Comparison of ENCODE assay signal across 8 cellular contexts in the genomic region with DNA sequence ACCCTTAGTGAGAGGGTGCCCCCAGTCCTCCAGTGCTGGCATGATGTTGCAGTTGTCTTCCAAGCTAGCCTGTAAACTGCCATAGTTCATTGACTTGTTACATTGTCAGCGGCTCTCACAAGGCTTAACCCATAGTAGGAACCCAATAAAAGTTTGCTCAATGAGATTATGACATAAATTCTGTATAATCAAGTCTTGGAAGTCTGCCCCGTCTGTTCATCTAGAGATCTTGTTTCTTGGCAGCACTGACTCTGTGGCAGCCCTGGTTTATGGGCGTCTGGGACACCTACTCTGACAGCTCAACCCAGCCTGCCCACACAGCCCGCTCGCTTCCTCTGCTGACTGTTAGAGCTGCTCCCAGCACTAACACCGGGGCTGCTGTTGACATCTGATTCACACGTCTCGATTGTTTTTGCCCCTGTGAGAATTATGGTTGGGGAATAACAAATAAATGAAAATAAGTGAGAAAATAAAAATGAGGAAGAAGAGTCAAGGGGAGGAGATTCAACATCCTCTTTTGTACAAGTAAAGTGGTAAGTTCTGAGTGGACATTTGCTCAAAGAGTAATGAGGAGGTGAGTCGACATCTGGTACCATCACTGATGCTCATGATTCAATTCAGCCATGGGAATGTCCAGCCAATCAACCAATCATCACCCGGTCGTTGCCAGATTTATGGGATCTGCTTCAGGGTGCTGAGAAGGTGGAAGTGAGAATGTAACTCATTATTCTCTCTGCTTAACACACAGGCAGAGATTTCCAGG.
DNase-seq lines count a peak whose midpoint lies in the region; ATAC-seq and TF ChIP-seq lines count a peak whose summit lies in the region.

No MANE protein-coding gene starts in this region.

- no peak for TF ChIP-seq POLR2A in GM18505 (IDR thresholded peaks at IDR 0.05; ENCODE audit: borderline replicate concordance, extremely low read depth, insufficient read depth, insufficient read length)

- ATAC-seq in GM18505 (IDR thresholded peaks at IDR 0.05; ENCODE audit: unreplicated experiment) (peak; percentile 81), GM21381 (IDR thresholded peaks at IDR 0.05; ENCODE audit: unreplicated experiment) (no peak)

- DNase-seq in NAMALWA (ENCODE audit: low spot score) (peak; percentile 4), NCI-H146 (lab: John Stamatoyannopoulos, UW) (no peak), NCI-H1092 (lab: John Stamatoyannopoulos, UW) (no peak), SW 1271 (lab: John Stamatoyannopoulos, UW) (no peak)
- peak; percentile 40 for DNase-seq in activated naive CD4-positive, alpha-beta T cell treated with anti-CD3 and anti-CD28 coated beads, Interleukin-2, amount 50 U/mL, for 16 hours
- peak; percentile 44 for DNase-seq in stimulated activated CD4-positive, alpha-beta T cell treated with anti-CD3 and anti-CD28 coated beads, Interleukin-4, amount 100 ng/mL, for 1 hour

Comparison
In these comparisons a context has a peak if more than half of its experiments do, and no peak if none do; other contexts are left out.
1. DNase-seq: peak in NAMALWA (single experiment), activated naive CD4-positive, alpha-beta T cell treated with anti-CD3 and anti-CD28 coated beads, Interleukin-2, amount 50 U/mL, for 16 hours (single experiment) and stimulated activated CD4-positive, alpha-beta T cell treated with anti-CD3 and anti-CD28 coated beads, Interleukin-4, amount 100 ng/mL, for 1 hour (single experiment); none in NCI-H146 (single experiment), NCI-H1092 (single experiment) and SW 1271 (0 of 2).